8 cellular contexts compared by ENCODE assay signal in the genomic region with DNA sequence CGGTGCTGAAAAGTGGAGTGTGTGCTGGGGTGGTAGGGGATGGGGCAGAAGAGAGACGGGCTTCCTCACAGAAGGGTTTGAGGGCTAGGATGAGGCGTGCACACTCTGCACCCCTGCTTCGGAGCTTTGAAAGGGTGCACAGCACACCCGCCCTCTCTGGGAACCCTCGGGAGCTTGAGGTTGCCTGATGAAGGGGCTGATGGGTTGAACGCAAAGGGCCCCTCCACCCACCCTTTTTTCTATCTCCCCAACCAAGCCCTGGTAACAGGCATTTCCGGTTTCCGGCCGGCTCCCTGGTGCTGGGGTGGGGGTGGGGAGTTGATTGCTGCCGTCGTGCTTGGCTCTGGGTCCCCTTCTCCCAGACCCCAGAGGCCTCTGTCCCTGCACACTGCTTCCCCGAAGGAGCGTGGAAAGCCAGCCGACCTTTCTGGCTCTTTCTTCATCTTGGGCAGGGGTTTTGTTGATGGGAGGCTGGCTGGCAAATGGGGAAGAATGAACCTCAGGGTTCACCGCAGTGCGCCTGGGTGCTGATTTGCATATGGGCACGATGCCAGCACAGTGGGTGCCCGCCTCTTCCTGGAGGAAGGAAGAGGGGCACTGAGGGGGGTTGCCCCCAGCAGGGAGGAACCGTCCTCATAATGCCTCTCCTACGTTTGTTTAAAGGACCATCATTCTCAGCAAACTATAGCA. TPM values are rescaled to one million over a fixed set of nuclear protein-coding genes. Genes with fewer than 3 reads are reported as not detected.
DNase-seq lines count a peak whose midpoint lies in the region; ATAC-seq and TF ChIP-seq lines count a peak whose summit lies in the region.

No MANE protein-coding gene starts in this region.

- 1 to 4% methylated on average over 20 to 21 of the region's 21 CpGs for WGBS in lung, 2 donors

- no peaks in the 10 kb centered on the region for H3K27me3 ChIP-seq in Karpas-422 (ENCODE audit: low read length)
- H3K27me3 ChIP-seq in lung (ENCODE audit: control insufficient read depth, insufficient read depth): no peaks in the 10 kb centered on the region

- TF ChIP-seq CTCF in lung (IDR thresholded peaks at IDR 0.05; ENCODE audit: control extremely low read depth, extremely low read depth): no peak

- peak overlapping the region; percentile 86 for H3K9ac ChIP-seq in Karpas-422 (ENCODE audit: low read length)

- H3K36me3 ChIP-seq in Karpas-422 (ENCODE audit: insufficient read depth, low read length) (peaks cover 3% of the 10 kb centered on the region; the same call in 1 of the 2 replicates), lung (ENCODE audit: control insufficient read depth in 2 of 2, insufficient read depth in 2 of 2, low read length in 2 of 2) (no peaks in the 10 kb centered on the region)

- peak; percentile 58 for ATAC-seq in lung (ENCODE audit: insufficient read depth, low FRiP score)

- H2AFZ ChIP-seq in Karpas-422 (ENCODE audit: low read length): 0 out of 2 replicates have a peak overlapping the region, but pooled peaks have one; percentile 48

- H3K27ac ChIP-seq in Karpas-422 (ENCODE audit: low read length) (peak overlapping the region; percentile 99), caudate nucleus (ENCODE audit: low read depth, low read length) (peak overlapping the region; percentile 11), lung (ENCODE audit: low read depth in 1 of 2, low read length in 1 of 2) (peak overlapping the region in 1 of 2 donors; percentile 54)

- H3K4me2 ChIP-seq in Karpas-422 (ENCODE audit: low read depth, low read length, poor library complexity, severe bottlenecking): peak overlapping the region; percentile 97

- H3K79me2 ChIP-seq in Karpas-422 (ENCODE audit: low read length): peaks cover 72% of the 10 kb centered on the region

- no peaks in the 10 kb centered on the region for H3K9me3 ChIP-seq in Karpas-422 (ENCODE audit: low read length)
- H3K9me3 ChIP-seq in lung (ENCODE audit: control insufficient read depth in 2 of 2, insufficient read depth in 1 of 2, low read length in 1 of 2): no peaks in the 10 kb centered on the region

- DNase-seq in NCI-H82 (lab: John Stamatoyannopoulos, UW) (peak; percentile 23), NCI-H82 treated with DMSO at 0.1 percent for 48 hours (lab: John Stamatoyannopoulos, UW; ENCODE audit: unreplicated experiment) (no peak), Karpas-422 (peak; percentile 97), caudate nucleus (lab: John Stamatoyannopoulos, UW) (peak in 21 of 61 donors; percentile 0 to 44 (median 9)), lung (ENCODE audit: low spot score) (peak; percentile 77), middle frontal gyrus (ENCODE audit: extremely low spot score, low spot score) (no peak)
- peak; percentile 51 to 69 (median 56) for DNase-seq in activated CD4-positive, CD25-positive, alpha-beta regulatory T cell (lab: John Stamatoyannopoulos, UW)
- DNase-seq in stimulated activated CD8-positive, alpha-beta memory T cell treated with anti-CD3 and anti-CD28 coated beads, Interleukin-2, amount 100 ng/mL, for 48 hours (ENCODE audit: low read depth in 2 of 2): peak; percentile 71 to 73

- H3K4me3 ChIP-seq in Karpas-422 (ENCODE audit: low read length): peak overlapping the region; percentile 83
- H3K4me3 ChIP-seq in lung: no peak overlapping the region

- no peaks in the 10 kb centered on the region for H3K9me2 ChIP-seq in Karpas-422 (replicated peaks; ENCODE audit: insufficient read depth, low read length)

- H4K20me1 ChIP-seq in Karpas-422 (ENCODE audit: insufficient read depth, low read depth, low read length): peaks cover 1% of the 10 kb centered on the region; the same call in 1 of the 2 replicates

- H3K4me1 ChIP-seq in Karpas-422 (ENCODE audit: low read length): peaks cover 36% of the 10 kb centered on the region
- H3K4me1 ChIP-seq in lung (ENCODE audit: control insufficient read depth in 2 of 2, insufficient read depth in 2 of 2, low read length in 2 of 2): peaks cover 0 to 9% of the 10 kb centered on the region in 2 donors

RNA-seq across cellular contexts. Expression of a gene that starts 29.0 kb away (rescaled TPM):
- total RNA-seq in Karpas-422 (2014; rRNA removed; shearing (Covaris generic); ENCODE audit: low replicate concordance): 46.0 and 85.2 TPM in 2 replicates
- total RNA-seq in lung: 10 to 100 TPM; 15.4 to 28.4 TPM
- polyA plus RNA-seq in lung: 10 to 100 TPM in 1 of 2 donors, 1 to 10 TPM in 1; 8.7 to 60.8 TPM

RNA-seq across cellular contexts. Expression of a gene that starts 34.3 kb away (rescaled TPM):
- total RNA-seq in Karpas-422 (2014; rRNA removed; shearing (Covaris generic); ENCODE audit: low replicate concordance): 3.3 and 18.9 TPM in 2 replicates
- 10 to 100 TPM; 16.6 to 30.6 TPM for total RNA-seq in lung
- polyA plus RNA-seq in lung: 10 to 100 TPM; 21.2 to 24.2 TPM

Comparison
In these comparisons a context has a peak if more than half of its experiments do, and no peak if none do; other contexts are left out.
1. DNase-seq: peak in NCI-H82 (single experiment), Karpas-422 (single experiment), activated CD4-positive, CD25-positive, alpha-beta regulatory T cell (4 of 4), lung (single experiment) and stimulated activated CD8-positive, alpha-beta memory T cell treated with anti-CD3 and anti-CD28 coated beads, Interleukin-2, amount 100 ng/mL, for 48 hours (2 of 2); none in NCI-H82 treated with DMSO at 0.1 percent for 48 hours (single experiment) and middle frontal gyrus (single experiment).